In the genomic region with DNA sequence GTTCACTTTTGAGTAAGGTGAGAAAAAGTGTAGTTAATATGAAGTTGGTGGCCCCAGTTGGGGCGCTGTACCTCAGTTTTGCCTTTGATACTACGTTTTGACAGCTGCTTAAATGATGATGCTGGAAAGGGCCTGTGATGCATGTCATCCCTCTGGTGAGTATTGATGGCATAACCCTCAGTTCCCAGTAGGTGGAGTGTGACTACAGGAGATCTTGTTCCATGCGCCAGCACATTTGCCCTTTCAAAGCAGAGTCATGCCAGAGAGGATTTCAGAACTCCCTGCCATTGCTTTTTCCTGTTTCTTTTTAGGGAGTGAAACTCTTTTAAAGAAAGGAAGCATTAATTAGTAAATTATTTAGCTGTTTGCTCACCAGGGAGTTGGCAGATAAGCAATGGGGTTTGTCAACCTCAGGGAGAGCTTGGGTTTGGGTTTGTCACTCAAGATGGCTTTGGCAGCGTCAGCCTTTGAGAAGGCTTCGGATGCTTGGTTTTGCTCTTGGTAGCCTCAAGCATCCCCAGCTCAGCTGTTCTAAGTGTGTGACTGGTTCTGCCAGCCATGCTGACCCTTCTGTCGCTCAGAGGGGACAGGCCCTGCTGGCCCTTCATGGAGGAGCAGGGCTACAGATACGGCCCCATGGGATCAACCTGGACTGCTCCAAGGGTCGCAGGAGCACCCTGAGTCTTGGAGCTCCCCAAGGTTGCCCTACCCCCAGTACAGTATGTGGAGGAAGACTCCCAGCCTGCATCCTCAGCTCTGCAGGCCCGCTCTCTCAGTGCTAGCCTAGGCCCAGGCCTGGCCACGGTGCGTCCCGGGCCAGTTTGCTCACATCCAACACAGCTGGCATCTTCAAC, we compare ENCODE assay signal across 8 cellular contexts. TPM values are rescaled to one million over a fixed set of nuclear protein-coding genes. Genes with fewer than 3 reads are reported as not detected.
DNase-seq lines count a peak whose midpoint lies in the region; ATAC-seq and TF ChIP-seq lines count a peak whose summit lies in the region.

No MANE protein-coding gene starts in this region.

- CTCF ChIA-PET in AG04450 (lab: Charles Lee) = interaction anchor here (0.6 to 7.3 kb wide), 40 partner anchors 9 to 259 kb away, joined by 3 to 67 read pairs (median 4); partner anchors contain the start of genes ARMC9 and HTR2B

- H3K27ac ChIP-seq in AG04450 (ENCODE audit: low read depth, low read length) = no peak overlapping the region

- TF ChIP-seq CTCF in AG04450 (IDR thresholded peaks at IDR 0.05; ENCODE audit: low read depth, low read length) = peak; percentile 86

- ATAC-seq in GM18499 (IDR thresholded peaks at IDR 0.05; ENCODE audit: insufficient read depth, unreplicated experiment) = peak; percentile 41
- ATAC-seq in HG02884 (IDR thresholded peaks at IDR 0.05; ENCODE audit: unreplicated experiment) = peak; percentile 58

- POLR2A ChIA-PET in AG04450 (lab: Yijun Ruan, JAX) = interaction anchor here (0.6 kb wide), 1 partner anchor 28 kb away, joined by 3 read pairs; no protein-coding TSS in a partner anchor

- in situ Hi-C loops in T47D (cut with HindIII; ENCODE audit: low pct_unique_long_range_greater_than_20kb, low sequenced_read_pairs) = no loop called here

- peak; percentile 33 for DNase-seq in AG04450 (ENCODE audit: low read depth, low spot score)
- peak; percentile 21 for DNase-seq in NCI-H128 (lab: John Stamatoyannopoulos, UW; ENCODE audit: unreplicated experiment)
- peak; percentile 80 for DNase-seq in SKM-1 treated with dmso at 0.1 percent for 144 hours (lab: John Stamatoyannopoulos, UW; ENCODE audit: unreplicated experiment)
- DNase-seq in T47D (ENCODE audit: low read depth in 1 of 2, low spot score in 1 of 2) = peak; percentile 56 to 80
- peak; percentile 94 for DNase-seq in iPS-NIHi7 (ENCODE audit: extremely low spot score)
- peak; percentile 40 for DNase-seq in smooth muscle cell of the brain vasculature (ENCODE audit: low read depth, low spot score)

- H3K27me3 ChIP-seq in AG04450 (ENCODE audit: control insufficient read depth, insufficient read depth, low read length) = no peaks in the 10 kb centered on the region

- H3K4me3 ChIP-seq in AG04450 (ENCODE audit: low read depth, low read length) = no peak overlapping the region

- no peaks in the 10 kb centered on the region for H3K9me3 ChIP-seq in AG04450 (ENCODE audit: control insufficient read depth, insufficient read depth, low read length)

RNA-seq across cellular contexts. Expression of gene ARMC9, which starts 29.1 kb away (rescaled TPM):
- 49.4 and 51.2 TPM in 2 replicates for polyA plus RNA-seq in AG04450 (2011; rRNA removed)
- 74.6 and 110 TPM in 2 replicates for polyA minus RNA-seq in AG04450 (2011; rRNA and poly(A)+ RNA removed)

Comparison
In these comparisons a context has a peak if more than half of its experiments do, and no peak if none do; other contexts are left out.
1. DNase-seq: peak in every context shown above with its lines; median percentile 94 in iPS-NIHi7; 80 in SKM-1 treated with dmso at 0.1 percent for 144 hours; 68 in T47D; 40 in smooth muscle cell of the brain vasculature; 33 in AG04450; 21 in NCI-H128.